24 cellular contexts compared by ENCODE assay signal in the genomic region with DNA sequence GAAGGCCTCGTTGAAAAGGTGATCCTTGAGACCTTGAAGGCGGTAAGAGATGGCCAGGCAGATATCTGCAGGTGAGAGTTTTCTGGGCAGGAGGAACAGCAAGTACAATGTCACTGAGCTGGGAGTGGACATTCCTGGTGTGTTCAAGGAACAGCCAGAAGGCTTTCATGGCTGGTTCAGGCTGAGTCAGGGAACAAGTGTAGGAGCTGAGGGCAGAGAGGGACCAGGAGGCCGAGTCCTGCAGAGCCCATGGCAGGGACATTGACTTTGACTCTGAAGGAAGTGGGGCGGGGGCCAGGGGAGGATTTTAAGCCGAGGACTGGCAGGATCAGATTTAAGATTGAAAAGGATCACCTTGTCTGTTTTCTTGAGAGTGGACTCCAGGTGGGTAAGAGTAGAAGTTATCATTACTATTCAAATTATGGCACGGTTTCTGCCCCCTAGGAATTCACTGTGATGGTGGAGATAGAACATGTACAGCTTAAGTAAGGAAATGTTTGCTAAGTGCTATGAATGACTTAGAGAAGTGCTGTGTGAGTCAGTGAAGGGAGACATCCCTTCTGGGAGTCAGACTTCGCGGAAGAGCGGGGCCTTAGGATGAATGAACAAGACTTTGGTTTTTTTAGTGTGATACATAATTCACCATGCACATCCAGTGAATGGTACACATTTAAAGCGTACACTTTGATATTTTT.
"Had no signal": no experiment of that assay in that cellular context is flagged by ENCODE, and none has a peak within 500 bp of the region (broad histone marks: within the 10 kb centered on the region; RNA-seq: fewer than 3 reads in every experiment).

No MANE protein-coding gene starts in this region.

- DNase-seq: activated CD4-positive, alpha-beta memory T cell treated with anti-CD3 and anti-CD28 coated beads, Interleukin-2, amount 10 ng/mL, durations not matched to agents 7 days and 5 days; activated CD4-positive, alpha-beta T cell treated with anti-CD3 and anti-CD28 coated beads for 36 hours; activated effector memory CD4-positive, alpha-beta T cell treated with Interleukin-2 at 50 U/mL for 16 hours; activated T-cell treated with anti-CD3 and anti-CD28 coated beads, Interleukin-2, amount 50 U/mL, for 4 hours; amygdala; body of pancreas; cortex of kidney; effector CD8-positive, alpha-beta T cell; foreskin melanocyte; head of caudate nucleus; left lung; mucosa of descending colon; naive thymus-derived CD4-positive, alpha-beta T cell; stimulated activated CD4-positive, alpha-beta T cell treated with anti-CD3 and anti-CD28 coated beads, Interleukin-4, amount 100 ng/mL, for 4 hours; stimulated activated CD8-positive, alpha-beta memory T cell treated with anti-CD3 and anti-CD28 coated beads, Interleukin-4, amount 100 ng/mL, for 48 hours; upper lobe of left lung; WERI-Rb-1 had no signal

- ATAC-seq: activated CD4-positive, alpha-beta T cell treated with anti-CD3 and anti-CD28 coated beads for 36 hours; activated T-cell treated with anti-CD3 and anti-CD28 coated beads, Interleukin-2, amount 50 U/mL, for 4 hours; body of pancreas; left lung; mucosa of descending colon; naive thymus-derived CD4-positive, alpha-beta T cell; SK-N-SH treated with all-trans-retinoic acid at 6 μM for 48 hours had no signal

- H3K4me3 Mint-ChIP-seq: activated CD4-positive, alpha-beta memory T cell treated with anti-CD3 and anti-CD28 coated beads, Interleukin-2, amount 10 ng/mL, durations not matched to agents 7 days and 5 days; activated CD4-positive, alpha-beta T cell treated with anti-CD3 and anti-CD28 coated beads for 36 hours; activated naive CD4-positive, alpha-beta T cell treated with anti-CD3 and anti-CD28 coated beads, Interleukin-2, amount 50 U/mL, for 24 hours; activated T-cell treated with anti-CD3 and anti-CD28 coated beads, Interleukin-2, amount 50 U/mL, for 4 hours; central memory CD8-positive, alpha-beta T cell; naive thymus-derived CD4-positive, alpha-beta T cell; stimulated activated naive CD8-positive, alpha-beta T cell treated with anti-CD3 and anti-CD28 coated beads, Interleukin-15, Interleukin-2, amounts not matched to agents 100 ng/mL and 50 ng/mL, for 24 hours had no signal

- H3K36me3 Mint-ChIP-seq: activated naive CD4-positive, alpha-beta T cell treated with anti-CD3 and anti-CD28 coated beads, Interleukin-2, amount 50 U/mL, for 24 hours; naive thymus-derived CD4-positive, alpha-beta T cell had no signal

- H3K4me1 Mint-ChIP-seq: activated CD4-positive, alpha-beta memory T cell treated with anti-CD3 and anti-CD28 coated beads, Interleukin-2, amount 10 ng/mL, durations not matched to agents 7 days and 5 days; activated naive CD4-positive, alpha-beta T cell treated with anti-CD3 and anti-CD28 coated beads, Interleukin-2, amount 50 U/mL, for 24 hours; central memory CD8-positive, alpha-beta T cell; naive thymus-derived CD4-positive, alpha-beta T cell had no signal

- H3K9me3 Mint-ChIP-seq: activated CD4-positive, alpha-beta memory T cell treated with anti-CD3 and anti-CD28 coated beads, Interleukin-2, amount 10 ng/mL, durations not matched to agents 7 days and 5 days; activated naive CD4-positive, alpha-beta T cell treated with anti-CD3 and anti-CD28 coated beads, Interleukin-2, amount 50 U/mL, for 24 hours; activated T-cell treated with anti-CD3 and anti-CD28 coated beads, Interleukin-2, amount 50 U/mL, for 4 hours; central memory CD8-positive, alpha-beta T cell; stimulated activated naive CD8-positive, alpha-beta T cell treated with anti-CD3 and anti-CD28 coated beads, Interleukin-15, Interleukin-2, amounts not matched to agents 100 ng/mL and 50 ng/mL, for 24 hours had no signal

- H3K27ac ChIP-seq: body of pancreas, left lung, right atrium auricular region, skin epidermis, suprapubic skin, upper lobe of left lung, WERI-Rb-1 had no signal

- H3K27ac Mint-ChIP-seq: activated CD4-positive, alpha-beta memory T cell treated with anti-CD3 and anti-CD28 coated beads, Interleukin-2, amount 10 ng/mL, durations not matched to agents 7 days and 5 days; activated CD4-positive, alpha-beta T cell treated with anti-CD3 and anti-CD28 coated beads for 36 hours; activated naive CD4-positive, alpha-beta T cell treated with anti-CD3 and anti-CD28 coated beads, Interleukin-2, amount 50 U/mL, for 24 hours; stimulated activated naive CD8-positive, alpha-beta T cell treated with anti-CD3 and anti-CD28 coated beads, Interleukin-15, Interleukin-2, amounts not matched to agents 100 ng/mL and 50 ng/mL, for 24 hours had no signal

- H3K4me3 ChIP-seq: body of pancreas, left lung, mucosa of descending colon, right atrium auricular region, skin epidermis, suprapubic skin, upper lobe of left lung had no signal
